Comparison of ENCODE assay signal across 1 cellular context in genomic region chr2:176094307-176094706, GRCh38.
TF ChIP-seq lines count a peak whose summit lies in the region.

No MANE protein-coding gene starts in this region.

TF ChIP-seq in HEK293, 187 proteins besides CTCF, POLR2A, EP300 and RAD21:
- TF ChIP-seq ZNF155 (tag by site-specific recombination; IDR thresholded peaks at IDR 0.05) (no peak), ZSCAN4 (tag by site-specific recombination; IDR thresholded peaks at IDR 0.05) (peak; percentile 81)
- TF ChIP-seq, protein P1, sequence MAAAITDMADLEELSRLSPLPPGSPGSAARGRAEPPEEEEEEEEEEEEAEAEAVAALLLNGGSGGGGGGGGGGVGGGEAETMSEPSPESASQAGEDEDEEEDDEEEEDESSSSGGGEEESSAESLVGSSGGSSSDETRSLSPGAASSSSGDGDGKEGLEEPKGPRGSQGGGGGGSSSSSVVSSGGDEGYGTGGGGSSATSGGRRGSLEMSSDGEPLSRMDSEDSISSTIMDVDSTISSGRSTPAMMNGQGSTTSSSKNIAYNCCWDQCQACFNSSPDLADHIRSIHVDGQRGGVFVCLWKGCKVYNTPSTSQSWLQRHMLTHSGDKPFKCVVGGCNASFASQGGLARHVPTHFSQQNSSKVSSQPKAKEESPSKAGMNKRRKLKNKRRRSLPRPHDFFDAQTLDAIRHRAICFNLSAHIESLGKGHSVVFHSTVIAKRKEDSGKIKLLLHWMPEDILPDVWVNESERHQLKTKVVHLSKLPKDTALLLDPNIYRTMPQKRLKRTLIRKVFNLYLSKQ (tag by site-specific recombination; IDR thresholded peaks at IDR 0.05; ENCODE audit: borderline replicate concordance) = no peak
- TF ChIP-seq, protein P2, sequence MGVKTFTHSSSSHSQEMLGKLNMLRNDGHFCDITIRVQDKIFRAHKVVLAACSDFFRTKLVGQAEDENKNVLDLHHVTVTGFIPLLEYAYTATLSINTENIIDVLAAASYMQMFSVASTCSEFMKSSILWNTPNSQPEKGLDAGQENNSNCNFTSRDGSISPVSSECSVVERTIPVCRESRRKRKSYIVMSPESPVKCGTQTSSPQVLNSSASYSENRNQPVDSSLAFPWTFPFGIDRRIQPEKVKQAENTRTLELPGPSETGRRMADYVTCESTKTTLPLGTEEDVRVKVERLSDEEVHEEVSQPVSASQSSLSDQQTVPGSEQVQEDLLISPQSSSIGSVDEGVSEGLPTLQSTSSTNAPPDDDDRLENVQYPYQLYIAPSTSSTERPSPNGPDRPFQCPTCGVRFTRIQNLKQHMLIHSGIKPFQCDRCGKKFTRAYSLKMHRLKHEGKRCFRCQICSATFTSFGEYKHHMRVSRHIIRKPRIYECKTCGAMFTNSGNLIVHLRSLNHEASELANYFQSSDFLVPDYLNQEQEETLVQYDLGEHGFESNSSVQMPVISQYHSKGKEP (tag by site-specific recombination; IDR thresholded peaks at IDR 0.05) = no peak
